Comparison of ENCODE assay signal across 10 cellular contexts in the genomic region with DNA sequence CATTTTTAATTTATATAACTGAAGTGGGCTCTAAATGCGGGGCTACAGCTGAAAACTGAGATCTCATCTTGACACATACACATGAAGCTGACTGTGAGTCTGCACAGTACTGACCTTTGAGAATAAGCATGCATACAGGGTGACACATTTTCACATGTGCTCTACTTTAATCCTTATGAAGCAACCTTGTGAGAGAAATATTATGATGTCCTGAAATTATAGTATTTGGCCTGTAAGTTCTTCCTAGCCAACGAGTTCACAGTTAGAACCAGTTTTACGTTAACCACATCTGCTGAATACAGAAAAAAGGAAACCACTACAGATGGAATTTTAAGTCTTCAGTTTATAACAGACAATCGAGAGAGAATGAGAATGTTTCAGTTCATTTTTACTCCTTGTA.
DNase-seq lines count a peak whose midpoint lies in the region; ATAC-seq, FAIRE-seq and TF ChIP-seq lines count a peak whose summit lies in the region.
"Had no signal": no experiment of that assay in that cellular context is flagged by ENCODE, and none has a peak within 500 bp of the region (broad histone marks: within the 10 kb centered on the region; RNA-seq: fewer than 3 reads in every experiment).

No MANE protein-coding gene starts in this region.

- H3K27me3 ChIP-seq in smooth muscle cell (ENCODE audit: low read depth) = no peaks in the 10 kb centered on the region

- FAIRE-seq in GM18507 (lab: Jason Lieb, UNC) = peak; percentile 83
- FAIRE-seq: HTR-8/SVneo had no signal

- TF ChIP-seq CTCF in smooth muscle cell (IDR thresholded peaks at IDR 0.05; ENCODE audit: borderline replicate concordance, insufficient read depth, poor library complexity, severe bottlenecking) = no peak

- ATAC-seq in HG03354 (IDR thresholded peaks at IDR 0.05; ENCODE audit: poor library complexity, severe bottlenecking, unreplicated experiment) (peak; percentile 35), HG03175 (IDR thresholded peaks at IDR 0.05; ENCODE audit: unreplicated experiment) (no peak)

- peaks cover 61% of the 10 kb centered on the region for H3K79me2 ChIP-seq in smooth muscle cell (ENCODE audit: low read depth)

- no peaks in the 10 kb centered on the region for H3K36me3 ChIP-seq in smooth muscle cell (ENCODE audit: low read depth)

- H3K27ac ChIP-seq in caudate nucleus (ENCODE audit: low read depth, low read length) = peak overlapping the region; percentile 53
- H3K27ac ChIP-seq in smooth muscle cell (ENCODE audit: low read depth) = peak overlapping the region; percentile 4

- 59% methylated on average over 4 of the region's 4 CpGs for WGBS in smooth muscle cell (ENCODE audit: low lambda C conversion rate)

- no peaks in the 10 kb centered on the region for H3K9me3 ChIP-seq in smooth muscle cell (replicated peaks; ENCODE audit: low read depth)

- H3F3A ChIP-seq in smooth muscle cell (ENCODE audit: low read depth) = peaks cover 7% of the 10 kb centered on the region

- H2AFZ ChIP-seq in smooth muscle cell (ENCODE audit: low read depth) = no peak overlapping the region

- H4K20me1 ChIP-seq in smooth muscle cell (ENCODE audit: low read depth) = peaks cover 94% of the 10 kb centered on the region

- no peak overlapping the region for H3K4me2 ChIP-seq in smooth muscle cell

- peaks cover 9% of the 10 kb centered on the region for H3K4me1 ChIP-seq in smooth muscle cell (ENCODE audit: low read depth)

- DNase-seq in GM18507 (ENCODE audit: extremely low spot score, insufficient read length, low read depth) (no peak), caudate nucleus (lab: John Stamatoyannopoulos, UW) (no peak), smooth muscle cell (lab: John Stamatoyannopoulos, UW; ENCODE audit: unreplicated experiment) (no peak), NCI-H1417 (lab: John Stamatoyannopoulos, UW) (no peak)
- DNase-seq in stimulated activated CD4-positive, alpha-beta T cell treated with anti-CD3 and anti-CD28 coated beads, Interleukin-2, amount 100 ng/mL, for 24 hours = no peak
- DNase-seq: activated CD8-positive, alpha-beta memory T cell treated with anti-CD3 and anti-CD28 coated beads, Interleukin-2, amount 50 U/mL, for 4 hours; NCI-H2171 had no signal

- no peak overlapping the region for H3K4me3 ChIP-seq in smooth muscle cell

- H3K9ac ChIP-seq in smooth muscle cell (ENCODE audit: low read depth) = no peak overlapping the region
